10 cellular contexts compared by ENCODE assay signal in genomic region chr20:4195499-4195898, GRCh38. TPM values are rescaled to one million over a fixed set of nuclear protein-coding genes. Genes with fewer than 3 reads are reported as not detected.
DNase-seq lines count a peak whose midpoint lies in the region; ATAC-seq and TF ChIP-seq lines count a peak whose summit lies in the region.
"Had no signal": no experiment of that assay in that cellular context is flagged by ENCODE, and none has a peak within 500 bp of the region (broad histone marks: within the 10 kb centered on the region; RNA-seq: fewer than 3 reads in every experiment).

No MANE protein-coding gene starts in this region.

- TF ChIP-seq CTCF in Panc1 (IDR thresholded peaks at IDR 0.05) (peak; percentile 82), fibroblast of mammary gland (conservative IDR thresholded peaks at IDR 0.05; ENCODE audit: control insufficient read depth, insufficient read depth, low read depth, low read length) (peak; percentile 46)

- H3F3A ChIP-seq in GM23248 (ENCODE audit: insufficient read depth) = peaks cover 9% of the 10 kb centered on the region; the same call in 1 of the 2 replicates

- H3K9me2 ChIP-seq in GM23248 (ENCODE audit: insufficient read depth) = no peaks in the 10 kb centered on the region

- ATAC-seq in Panc1 = no peak
- ATAC-seq in HG02642 (IDR thresholded peaks at IDR 0.05; ENCODE audit: poor library complexity, unreplicated experiment) = no peak
- ATAC-seq: activated CD4-positive, alpha-beta T cell treated with anti-CD3 and anti-CD28 coated beads for 36 hours had no signal

- BruUV-seq in Panc1 (replicated peaks; lab: Mats Ljungman, UMichigan) = no TSS peak

- DNase-seq in GM23248 = peak; percentile 52
- no peak for DNase-seq in Panc1 (ENCODE audit: low read depth, low spot score)
- peak; percentile 27 for DNase-seq in fibroblast of mammary gland (ENCODE audit: low read depth)
- peak; percentile 18 for DNase-seq in pons (ENCODE audit: low spot score)
- DNase-seq in kidney glomerular epithelial cell (lab: John Stamatoyannopoulos, UW) = no peak
- no peak for DNase-seq in NOMO-1 treated with DMSO at 0.1 percent for 48 hours (lab: John Stamatoyannopoulos, UW; ENCODE audit: unreplicated experiment)
- DNase-seq: activated CD4-positive, alpha-beta T cell treated with anti-CD3 and anti-CD28 coated beads for 36 hours; naive B cell; NCI-H1694 treated with DMSO at 0.1 percent for 48 hours had no signal

- intact Hi-C loops in Panc1 (cut with micrococcal nuclease; ENCODE audit: unreplicated experiment) = loop anchor here (1.0 kb wide), 1 partner anchor 87 kb away; no protein-coding TSS in a partner anchor

- H3K9me3 ChIP-seq in GM23248 (ENCODE audit: low read depth) = no peaks in the 10 kb centered on the region
- H3K9me3 ChIP-seq in Panc1 (ENCODE audit: control insufficient read depth, insufficient read depth, low read depth, low read length) = no peaks in the 10 kb centered on the region

- H3K4me1 ChIP-seq in GM23248 (ENCODE audit: insufficient read depth) (no peaks in the 10 kb centered on the region), Panc1 (ENCODE audit: control insufficient read depth, insufficient read depth, low read length) (no peaks in the 10 kb centered on the region)

- no peak overlapping the region for H3K9ac ChIP-seq in GM23248

- WGBS in GM23248 (ENCODE audit: low coverage in 1 of 2, low lambda C conversion rate in 2 of 2, missing lambda C conversion rate in 2 of 2), 2 experiments = 29 to 36% methylated on average over 7 of the region's 7 CpGs

- POLR2A ChIA-PET in Panc1 (lab: Charles Lee) = no interaction called here

- CTCF ChIA-PET in Panc1 (lab: Charles Lee) = interaction anchor here (0.6 to 1.5 kb wide), 3 partner anchors 83 to 110 kb away, joined by 3 to 5 read pairs (median 4); no protein-coding TSS in a partner anchor

- H3K27ac ChIP-seq in GM23248 (no peak overlapping the region), Panc1 (ENCODE audit: low read length) (no peak overlapping the region)

- H3K4me2 ChIP-seq in GM23248 (ENCODE audit: unreplicated experiment) = no peak overlapping the region

- H3K27me3 ChIP-seq in GM23248 (replicated peaks; ENCODE audit: insufficient read depth) = no peaks in the 10 kb centered on the region
- no peaks in the 10 kb centered on the region for H3K27me3 ChIP-seq in Panc1 (ENCODE audit: control insufficient read depth, insufficient read depth, low read length)

- H4K20me1 ChIP-seq in GM23248 (ENCODE audit: insufficient read depth) = no peaks in the 10 kb centered on the region

- H3K79me2 ChIP-seq in GM23248 (ENCODE audit: insufficient read depth) = no peaks in the 10 kb centered on the region

- H3K4me3 ChIP-seq in GM23248 (no peak overlapping the region), Panc1 (ENCODE audit: low read depth in 2 of 2, low read length in 2 of 2) (no peak overlapping the region), fibroblast of mammary gland (ENCODE audit: control insufficient read depth, low read depth, low read length) (no peak overlapping the region)

- H3K36me3 ChIP-seq in GM23248 (ENCODE audit: low read depth) = no peaks in the 10 kb centered on the region
- no peaks in the 10 kb centered on the region for H3K36me3 ChIP-seq in Panc1 (ENCODE audit: control insufficient read depth, insufficient read depth, low read length)

- H2AFZ ChIP-seq in GM23248 = no peak overlapping the region

- in situ Hi-C loops in GM23248 (cut with MboI) = no loop called here
- in situ Hi-C loops in Panc1 (cut with HindIII; ENCODE audit: low pct_unique_long_range_greater_than_20kb, low sequenced_read_pairs) = no loop called here

RNA-seq across cellular contexts. Expression of gene SMOX, which starts 46.9 kb away (rescaled TPM):
- total RNA-seq in GM23248 (2014; rRNA removed; shearing (Covaris generic)) = 16.8 and 18.5 TPM in 2 replicates
- polyA plus RNA-seq in GM23248 (2016; fragmentation: Nextera tagmentation; extraction: Ambion mirVana) = 19.3 and 21.6 TPM in 2 replicates
- 33.8 TPM for total RNA-seq in Panc1 (2021; ENCODE audit: unreplicated experiment)
- 27.6 TPM for polyA plus RNA-seq in Panc1 (2012; ENCODE audit: insufficient read length)

RNA-seq across cellular contexts. Expression of gene ADRA1D, which starts 53.6 kb away (rescaled TPM):
- 0.76 and 0.89 TPM in 2 replicates for total RNA-seq in GM23248 (2014; rRNA removed; shearing (Covaris generic))
- 0.22 and 0.28 TPM in 2 replicates for polyA plus RNA-seq in GM23248 (2016; fragmentation: Nextera tagmentation; extraction: Ambion mirVana)
- 0.31 TPM for total RNA-seq in Panc1 (2021; ENCODE audit: unreplicated experiment)
- polyA plus RNA-seq in Panc1 (2012; ENCODE audit: insufficient read length) = 0.24 TPM
- total RNA-seq: activated CD4-positive, alpha-beta T cell treated with anti-CD3 and anti-CD28 coated beads for 36 hours had no signal

Comparison
In these comparisons a context has a peak if more than half of its experiments do, and no peak if none do; other contexts are left out.
1. DNase-seq: peak in GM23248 (single experiment), fibroblast of mammary gland (single experiment) and pons (single experiment); none in Panc1 (single experiment), kidney glomerular epithelial cell (single experiment) and NOMO-1 treated with DMSO at 0.1 percent for 48 hours (single experiment).